ENCODE assay signal across 6 cellular contexts in the genomic region with DNA sequence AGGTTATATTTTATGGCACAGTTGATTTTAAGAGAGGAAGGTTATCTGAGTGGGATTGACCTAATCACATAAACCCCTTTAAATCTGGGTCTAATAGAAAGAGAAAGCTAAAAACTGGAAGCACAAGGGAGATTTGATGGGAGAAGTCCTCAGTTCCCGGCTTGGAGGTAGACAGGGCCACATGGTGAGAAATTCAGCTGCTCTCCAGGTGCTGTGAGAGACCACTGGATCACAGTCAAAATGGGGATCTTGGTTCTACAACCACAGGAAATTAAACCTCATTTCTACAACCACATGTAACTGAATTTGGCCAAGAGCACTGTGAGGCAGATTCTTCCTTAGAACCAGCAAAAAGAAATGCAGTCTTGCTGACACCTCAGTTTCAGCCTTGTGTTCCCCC.
"Had no signal": no experiment of that assay in that cellular context is flagged by ENCODE, and none has a peak within 500 bp of the region (broad histone marks: within the 10 kb centered on the region; RNA-seq: fewer than 3 reads in every experiment).

No MANE protein-coding gene starts in this region.

- H3K4me1 Mint-ChIP-seq: GM23338, H9 had no signal

- H3K4me3 ChIP-seq: GM23338 had no signal

- H3K27ac ChIP-seq: KMS-11 had no signal

- H3K27ac Mint-ChIP-seq: GM23338 had no signal

- H3K4me3 Mint-ChIP-seq: GM23338, H9 had no signal

- H3K9me3 Mint-ChIP-seq: H9 had no signal

- H3K9ac ChIP-seq: KMS-11 had no signal

- H3K4me2 ChIP-seq: GM23338, KMS-11 had no signal

- DNase-seq: H9, HCEC 1CT, IMR-90, KBM-7 had no signal

- ATAC-seq: GM23338 had no signal
